28 cellular contexts compared by ENCODE assay signal in the genomic region with DNA sequence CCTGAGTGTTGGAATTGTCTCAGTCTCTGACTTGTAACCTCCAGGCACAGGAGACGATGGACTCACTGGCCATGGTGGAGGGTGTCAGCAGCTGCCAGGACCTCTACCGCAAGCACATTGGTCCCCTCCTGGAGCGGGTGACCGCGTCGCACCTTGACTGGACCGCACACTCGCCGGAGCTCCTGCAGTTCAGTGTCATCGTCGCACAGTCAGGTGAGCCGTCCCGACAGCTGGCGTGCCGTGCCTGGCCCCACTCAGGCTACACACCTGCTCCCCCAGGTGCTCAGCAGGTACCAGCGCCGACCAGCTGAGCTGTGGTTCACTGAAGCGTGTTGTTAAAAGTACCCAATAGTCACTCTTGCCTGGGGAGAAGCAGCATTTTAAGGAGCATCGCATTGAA.
"Had no signal": no experiment of that assay in that cellular context is flagged by ENCODE, and none has a peak within 500 bp of the region (broad histone marks: within the 10 kb centered on the region; RNA-seq: fewer than 3 reads in every experiment).

No MANE protein-coding gene starts in this region.

- H3K27ac Mint-ChIP-seq: activated B cell treated with CpG ODN at 0.5 μM for 24 hours; activated naive CD8-positive, alpha-beta T cell; activated T-helper 2 cell treated with anti-CD3 and anti-CD28 coated beads, Interferon-gamma antibody, Interleukin-2, Interleukin-4, amounts not matched to agents 10 μg/mL and 5 μg/mL and 100 μg/mL, durations not matched to agents 14 hours and 24 hours and 36 hours; dendritic cell treated with granulocyte-macrophage colony-stimulating factor and Interleukin-4, amounts not matched to agents 40 ng/mL and 50 ng/mL, for 4 days; effector memory CD8-positive, alpha-beta T cell; naive B cell had no signal

- H3K27me3 ChIP-seq: adrenal gland, ascending aorta, brain microvascular endothelial cell, sigmoid colon, upper lobe of right lung had no signal

- H3K4me3 Mint-ChIP-seq: activated B cell treated with CpG ODN at 0.5 μM for 24 hours; activated naive CD8-positive, alpha-beta T cell; activated T-cell treated with anti-CD3 and anti-CD28 coated beads, Interleukin-2, amount 50 U/mL, for 4 hours; dendritic cell treated with granulocyte-macrophage colony-stimulating factor and Interleukin-4, amounts not matched to agents 40 ng/mL and 50 ng/mL, for 4 days; effector memory CD8-positive, alpha-beta T cell; neural crest cell had no signal

- H3K27ac ChIP-seq: adrenal gland, ascending aorta, brain microvascular endothelial cell, lower lobe of right lung, sigmoid colon, upper lobe of right lung had no signal

- H3K27me3 Mint-ChIP-seq: activated B cell treated with CpG ODN at 0.5 μM for 24 hours; activated naive CD8-positive, alpha-beta T cell; dendritic cell treated with granulocyte-macrophage colony-stimulating factor and Interleukin-4, amounts not matched to agents 40 ng/mL and 50 ng/mL, for 4 days; effector memory CD8-positive, alpha-beta T cell; naive B cell had no signal

- H3K4me1 ChIP-seq: adrenal gland, ascending aorta, lower lobe of right lung, sigmoid colon, upper lobe of right lung had no signal

- H3K4me1 Mint-ChIP-seq: activated B cell treated with CpG ODN at 0.5 μM for 24 hours, neural crest cell had no signal

- DNase-seq: activated B cell treated with CpG ODN at 0.5 μM for 24 hours; activated CD4-positive, alpha-beta T cell treated with anti-CD3 and anti-CD28 coated beads for 4 hours; activated CD4-positive, alpha-beta T cell treated with anti-CD3 and anti-CD28 coated beads, Interleukin-2, amount 50 U/mL, for 48 hours; activated CD8-positive, alpha-beta memory T cell treated with anti-CD3 and anti-CD28 coated beads, Interleukin-2, amount 50 U/mL, for 48 hours; activated naive CD4-positive, alpha-beta T cell; activated T-cell treated with anti-CD3 and anti-CD28 coated beads, Interleukin-2, amount 50 U/mL, for 4 hours; adrenal gland; brain microvascular endothelial cell; caudate nucleus; effector memory CD8-positive, alpha-beta T cell; foreskin melanocyte; lower lobe of right lung; mesendoderm; naive B cell; sigmoid colon; stimulated activated CD4-positive, alpha-beta T cell treated with anti-CD3 and anti-CD28 coated beads, Interleukin-15, amount 100 ng/mL, for 24 hours; stimulated activated CD8-positive, alpha-beta memory T cell treated with anti-CD3 and anti-CD28 coated beads, Interleukin-4, amount 100 ng/mL, for 48 hours; stimulated activated naive CD4-positive, alpha-beta T cell; T1000; upper lobe of right lung had no signal

- H3K4me3 ChIP-seq: adrenal gland, ascending aorta, lower lobe of right lung, sigmoid colon, smooth muscle cell, upper lobe of right lung had no signal

- H3K9me3 Mint-ChIP-seq: activated B cell treated with CpG ODN at 0.5 μM for 24 hours; activated T-cell treated with anti-CD3 and anti-CD28 coated beads, Interleukin-2, amount 50 U/mL, for 4 hours; activated T-helper 2 cell treated with anti-CD3 and anti-CD28 coated beads, Interferon-gamma antibody, Interleukin-2, Interleukin-4, amounts not matched to agents 10 μg/mL and 5 μg/mL and 100 μg/mL, durations not matched to agents 14 hours and 24 hours and 36 hours; dendritic cell treated with granulocyte-macrophage colony-stimulating factor and Interleukin-4, amounts not matched to agents 40 ng/mL and 50 ng/mL, for 4 days; effector memory CD8-positive, alpha-beta T cell; naive B cell; neural crest cell had no signal

- ATAC-seq: activated T-cell treated with anti-CD3 and anti-CD28 coated beads, Interleukin-2, amount 50 U/mL, for 4 hours; effector memory CD8-positive, alpha-beta T cell; esophagus mucosa; left lobe of liver; lower lobe of right lung; upper lobe of right lung had no signal

- H3K4me2 ChIP-seq: smooth muscle cell had no signal

- H3K9me3 ChIP-seq: adrenal gland, ascending aorta, lower lobe of right lung, sigmoid colon, upper lobe of right lung had no signal
